2 cellular contexts compared by ENCODE assay signal in the genomic region with DNA sequence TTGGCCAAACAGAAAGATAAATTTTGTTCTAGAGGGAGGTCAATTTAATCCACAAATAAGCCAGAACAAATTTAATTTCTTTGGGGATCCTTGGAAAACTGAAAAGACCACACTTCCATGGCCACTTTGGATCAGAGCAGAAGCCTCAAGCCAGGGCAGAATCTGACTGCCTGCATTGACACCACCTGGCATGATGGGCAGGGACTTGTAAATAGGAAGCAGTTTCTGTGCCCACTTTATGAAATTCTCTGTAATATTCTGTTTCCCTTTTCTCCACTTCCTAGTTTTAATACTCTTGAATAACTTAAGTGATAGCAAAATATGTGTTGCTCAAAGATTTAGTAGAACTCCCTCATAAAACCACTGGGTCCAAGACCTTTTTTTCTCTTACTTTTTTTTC.
TF ChIP-seq lines count a peak whose summit lies in the region.

No MANE protein-coding gene starts in this region.

TF ChIP-seq in liver, 16 proteins besides CTCF, POLR2A, EP300 and RAD21:
- TF ChIP-seq HNF4A (conservative IDR thresholded peaks at IDR 0.05) (no peak), SP1 (IDR thresholded peaks at IDR 0.05) (no peak), FOXA1 (IDR thresholded peaks at IDR 0.05) (no peak), HNF4G (IDR thresholded peaks at IDR 0.05) (no peak), RXRA (IDR thresholded peaks at IDR 0.05) (no peak), ZBTB33 (IDR thresholded peaks at IDR 0.05) (no peak), GABPA (IDR thresholded peaks at IDR 0.05 in 1 of 2, conservative IDR thresholded peaks at IDR 0.05 in 1 of 2) (no peak)
- TF ChIP-seq, protein P1, sequence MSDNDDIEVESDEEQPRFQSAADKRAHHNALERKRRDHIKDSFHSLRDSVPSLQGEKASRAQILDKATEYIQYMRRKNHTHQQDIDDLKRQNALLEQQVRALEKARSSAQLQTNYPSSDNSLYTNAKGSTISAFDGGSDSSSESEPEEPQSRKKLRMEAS (IDR thresholded peaks at IDR 0.05): no peak

TF ChIP-seq in HepG2, 621 proteins besides CTCF, POLR2A, EP300 and RAD21:
- no peak for TF ChIP-seq NPAS2 (CRISPR knock-in tag; IDR thresholded peaks at IDR 0.05; ENCODE audit: borderline replicate concordance)
- TF ChIP-seq, protein P2, sequence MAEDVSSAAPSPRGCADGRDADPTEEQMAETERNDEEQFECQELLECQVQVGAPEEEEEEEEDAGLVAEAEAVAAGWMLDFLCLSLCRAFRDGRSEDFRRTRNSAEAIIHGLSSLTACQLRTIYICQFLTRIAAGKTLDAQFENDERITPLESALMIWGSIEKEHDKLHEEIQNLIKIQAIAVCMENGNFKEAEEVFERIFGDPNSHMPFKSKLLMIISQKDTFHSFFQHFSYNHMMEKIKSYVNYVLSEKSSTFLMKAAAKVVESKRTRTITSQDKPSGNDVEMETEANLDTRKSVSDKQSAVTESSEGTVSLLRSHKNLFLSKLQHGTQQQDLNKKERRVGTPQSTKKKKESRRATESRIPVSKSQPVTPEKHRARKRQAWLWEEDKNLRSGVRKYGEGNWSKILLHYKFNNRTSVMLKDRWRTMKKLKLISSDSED (CRISPR knock-in tag; IDR thresholded peaks at IDR 0.05): no peak
- no peak for TF ChIP-seq TBX2 (CRISPR knock-in tag; IDR thresholded peaks at IDR 0.05; ENCODE audit: borderline replicate concordance)
- TF ChIP-seq SUZ12 (IDR thresholded peaks at IDR 0.05; ENCODE audit: low read depth, low read length): no peak
- no peak for TF ChIP-seq ZNF737 (CRISPR knock-in tag; IDR thresholded peaks at IDR 0.05; ENCODE audit: borderline replicate concordance)
- TF ChIP-seq ADNP (CRISPR knock-in tag; IDR thresholded peaks at IDR 0.05): no peak
- no peak for TF ChIP-seq CHCHD3 (CRISPR knock-in tag; IDR thresholded peaks at IDR 0.05)
- no peak for TF ChIP-seq FUBP1 (CRISPR knock-in tag; IDR thresholded peaks at IDR 0.05; ENCODE audit: borderline replicate concordance)
